In genomic region chr12:108598553-108599250, GRCh38 we compare ENCODE assay signal across 1 cellular context.
TF ChIP-seq lines count a peak whose summit lies in the region.

No MANE protein-coding gene starts in this region.

TF ChIP-seq in SK-N-SH, 30 proteins besides CTCF, POLR2A, EP300 and RAD21 (continued from another document):
- TF ChIP-seq ZBTB33 (IDR thresholded peaks at IDR 0.05; ENCODE audit: borderline replicate concordance, low read depth): no peak
- no peak for TF ChIP-seq NRF1 (IDR thresholded peaks at IDR 0.05; ENCODE audit: low read depth, low read length)
- TF ChIP-seq RFX5 (IDR thresholded peaks at IDR 0.05; ENCODE audit: low read length): no peak
- no peak for TF ChIP-seq CHD2 (IDR thresholded peaks at IDR 0.05; ENCODE audit: low read length, partially characterized antibody)
- TF ChIP-seq RXRA (IDR thresholded peaks at IDR 0.05; ENCODE audit: borderline replicate concordance, low read depth): no peak
- no peak for TF ChIP-seq JUND (IDR thresholded peaks at IDR 0.05)
- TF ChIP-seq GABPA (IDR thresholded peaks at IDR 0.05; ENCODE audit: low read depth): no peak
- TF ChIP-seq RCOR1 (IDR thresholded peaks at IDR 0.05; ENCODE audit: low read length): no peak
- no peak for TF ChIP-seq PBX3 (IDR thresholded peaks at IDR 0.05)
- no peak for TF ChIP-seq MEF2A (IDR thresholded peaks at IDR 0.05; ENCODE audit: borderline replicate concordance, low read depth)
